Comparison of ENCODE assay signal across 14 cellular contexts in the genomic region with DNA sequence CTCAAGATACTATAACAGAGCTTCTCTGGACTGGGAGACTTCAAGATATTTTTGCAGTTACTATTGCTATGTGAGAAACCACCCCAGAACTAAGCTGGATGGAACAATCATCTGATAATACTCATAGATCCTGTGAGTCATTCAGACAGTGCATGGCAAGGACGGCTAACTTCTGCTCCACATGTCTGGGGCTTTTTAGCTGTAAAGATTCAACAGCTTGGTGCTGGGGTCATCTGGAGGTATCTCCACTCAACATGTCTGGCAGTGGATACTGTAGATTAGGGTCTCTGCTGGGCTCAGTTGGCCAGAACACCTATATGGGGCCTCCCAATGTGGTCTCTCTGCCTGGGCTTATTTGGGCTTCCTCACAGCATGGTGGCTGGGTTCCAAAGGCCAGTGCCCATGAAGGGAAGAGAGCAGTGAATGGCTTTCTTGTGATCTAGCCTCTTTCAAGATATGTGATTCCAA.
DNase-seq lines count a peak whose midpoint lies in the region; ATAC-seq, FAIRE-seq and TF ChIP-seq lines count a peak whose summit lies in the region.
"Had no signal": no experiment of that assay in that cellular context is flagged by ENCODE, and none has a peak within 500 bp of the region (broad histone marks: within the 10 kb centered on the region; RNA-seq: fewer than 3 reads in every experiment).

No MANE protein-coding gene starts in this region.

- H3K4ac ChIP-seq in mesenchymal stem cell (ENCODE audit: low read depth in 1 of 2, low read length in 2 of 2) = no peak overlapping the region

- H4K8ac ChIP-seq in mesenchymal stem cell (ENCODE audit: low read length) = no peak overlapping the region

- ATAC-seq in esophagus mucosa (no peak), GM21390 (IDR thresholded peaks at IDR 0.05; ENCODE audit: unreplicated experiment) (no peak)
- ATAC-seq: activated T-cell treated with anti-CD3 and anti-CD28 coated beads, Interleukin-2, amount 50 U/mL, for 4 hours had no signal

- H2BK12ac ChIP-seq in mesenchymal stem cell (ENCODE audit: low read length in 2 of 2) = peak overlapping the region; percentile 4 to 94

- no peak overlapping the region for H4K91ac ChIP-seq in mesenchymal stem cell (ENCODE audit: low read length)

- H2BK120ac ChIP-seq in mesenchymal stem cell (ENCODE audit: low read depth, low read length) = no peak overlapping the region

- H3K4me1 ChIP-seq in mesenchymal stem cell (ENCODE audit: control insufficient read depth, insufficient read depth, low read depth, low read length) = no peaks in the 10 kb centered on the region
- H3K4me1 ChIP-seq: vagina had no signal

- H2BK5ac ChIP-seq in mesenchymal stem cell (ENCODE audit: low read depth, low read length, poor library complexity, severe bottlenecking) = no peak overlapping the region

- H2AK5ac ChIP-seq in mesenchymal stem cell (ENCODE audit: low read length, severe bottlenecking) = no peak overlapping the region

- H3K27me3 ChIP-seq in bronchial epithelial cell (ENCODE audit: control insufficient read depth, insufficient read depth, low read length) (no peaks in the 10 kb centered on the region), mesenchymal stem cell (ENCODE audit: control insufficient read depth in 1 of 2, insufficient read depth in 1 of 2, low read length in 2 of 2) (no peaks in the 10 kb centered on the region)
- H3K27me3 ChIP-seq: cardiac muscle cell, vagina had no signal

- H3K36me3 ChIP-seq in bronchial epithelial cell (ENCODE audit: control insufficient read depth, insufficient read depth, low read length) (no peaks in the 10 kb centered on the region), mesenchymal stem cell (ENCODE audit: control insufficient read depth in 1 of 2, insufficient read depth in 2 of 2, low read depth in 1 of 2, low read length in 2 of 2) (peaks cover 0 to 20% of the 10 kb centered on the region in 2 experiments)
- H3K36me3 ChIP-seq: cardiac muscle cell, vagina had no signal

- peak overlapping the region in 1 of 2 experiments; percentile 84 for H3K18ac ChIP-seq in mesenchymal stem cell (ENCODE audit: low read depth in 1 of 2, low read length in 2 of 2)

- no peak overlapping the region for H3K4me2 ChIP-seq in mesenchymal stem cell (ENCODE audit: low read length, poor library complexity, severe bottlenecking)

- peak overlapping the region; percentile 42 for H2AFZ ChIP-seq in mesenchymal stem cell (ENCODE audit: low read depth, low read length)

- peak overlapping the region in 1 of 2 experiments; percentile 20 for H3K14ac ChIP-seq in mesenchymal stem cell (ENCODE audit: low read length in 2 of 2)

- no peak for TF ChIP-seq CTCF in bronchial epithelial cell (IDR thresholded peaks at IDR 0.05; ENCODE audit: insufficient read depth, low read length, severe bottlenecking)

- H2BK15ac ChIP-seq in mesenchymal stem cell (ENCODE audit: low read depth, poor library complexity, severe bottlenecking) = no peak overlapping the region

- H3K79me1 ChIP-seq in mesenchymal stem cell (replicated peaks; ENCODE audit: low read length, poor library complexity, severe bottlenecking) = no peaks in the 10 kb centered on the region

- no peak overlapping the region for H3K23ac ChIP-seq in mesenchymal stem cell (ENCODE audit: low read length in 2 of 2)

- 22% methylated on average over 1 of the region's 1 CpG for WGBS in mesenchymal stem cell

- H3K9me3 ChIP-seq in mesenchymal stem cell (ENCODE audit: control insufficient read depth, low read length) = no peaks in the 10 kb centered on the region
- H3K9me3 ChIP-seq: vagina had no signal

- H3K9ac ChIP-seq in mesenchymal stem cell (ENCODE audit: low read length) = peak overlapping the region; percentile 87

- peak; percentile 77 for DNase-seq in AG20443 (ENCODE audit: low spot score)
- peak; percentile 93 for DNase-seq in M059J (ENCODE audit: low read depth)
- DNase-seq in bronchial epithelial cell (ENCODE audit: low read depth) = peak; percentile 82
- DNase-seq in mesenchymal stem cell = peak; percentile 88
- no peak for DNase-seq in NK-92 (lab: John Stamatoyannopoulos, UW; ENCODE audit: unreplicated experiment)
- no peak for DNase-seq in NCI-H2196 treated with DMSO at 0.1 percent for 48 hours (lab: John Stamatoyannopoulos, UW; ENCODE audit: unreplicated experiment)
- DNase-seq: activated T-cell treated with anti-CD3 and anti-CD28 coated beads, Interleukin-2, amount 50 U/mL, for 4 hours; left cardiac atrium; NCI-H1417 treated with DMSO at 0.1 percent for 48 hours had no signal

- no peak overlapping the region for H3K27ac ChIP-seq in mesenchymal stem cell (ENCODE audit: low read length, poor library complexity, severe bottlenecking)
- H3K27ac ChIP-seq: cardiac muscle cell, vagina had no signal

- no peak for FAIRE-seq in bronchial epithelial cell (lab: Jason Lieb, UNC)
- FAIRE-seq: frontal cortex had no signal

- H3K4me3 ChIP-seq in bronchial epithelial cell (ENCODE audit: low read depth, low read length) (no peak overlapping the region), mesenchymal stem cell (ENCODE audit: insufficient read depth in 1 of 2, low read depth in 1 of 2, low read length in 2 of 2) (no peak overlapping the region)
- H3K4me3 ChIP-seq: cardiac muscle cell, vagina had no signal

Comparison
In these comparisons a context has a peak if more than half of its experiments do, and no peak if none do; other contexts are left out.
1. DNase-seq: peak in AG20443 (single experiment), M059J (single experiment), bronchial epithelial cell (single experiment) and mesenchymal stem cell (single experiment); none in NK-92 (single experiment) and NCI-H2196 treated with DMSO at 0.1 percent for 48 hours (single experiment).